Comparison of ENCODE assay signal across 8 cellular contexts in the genomic region with DNA sequence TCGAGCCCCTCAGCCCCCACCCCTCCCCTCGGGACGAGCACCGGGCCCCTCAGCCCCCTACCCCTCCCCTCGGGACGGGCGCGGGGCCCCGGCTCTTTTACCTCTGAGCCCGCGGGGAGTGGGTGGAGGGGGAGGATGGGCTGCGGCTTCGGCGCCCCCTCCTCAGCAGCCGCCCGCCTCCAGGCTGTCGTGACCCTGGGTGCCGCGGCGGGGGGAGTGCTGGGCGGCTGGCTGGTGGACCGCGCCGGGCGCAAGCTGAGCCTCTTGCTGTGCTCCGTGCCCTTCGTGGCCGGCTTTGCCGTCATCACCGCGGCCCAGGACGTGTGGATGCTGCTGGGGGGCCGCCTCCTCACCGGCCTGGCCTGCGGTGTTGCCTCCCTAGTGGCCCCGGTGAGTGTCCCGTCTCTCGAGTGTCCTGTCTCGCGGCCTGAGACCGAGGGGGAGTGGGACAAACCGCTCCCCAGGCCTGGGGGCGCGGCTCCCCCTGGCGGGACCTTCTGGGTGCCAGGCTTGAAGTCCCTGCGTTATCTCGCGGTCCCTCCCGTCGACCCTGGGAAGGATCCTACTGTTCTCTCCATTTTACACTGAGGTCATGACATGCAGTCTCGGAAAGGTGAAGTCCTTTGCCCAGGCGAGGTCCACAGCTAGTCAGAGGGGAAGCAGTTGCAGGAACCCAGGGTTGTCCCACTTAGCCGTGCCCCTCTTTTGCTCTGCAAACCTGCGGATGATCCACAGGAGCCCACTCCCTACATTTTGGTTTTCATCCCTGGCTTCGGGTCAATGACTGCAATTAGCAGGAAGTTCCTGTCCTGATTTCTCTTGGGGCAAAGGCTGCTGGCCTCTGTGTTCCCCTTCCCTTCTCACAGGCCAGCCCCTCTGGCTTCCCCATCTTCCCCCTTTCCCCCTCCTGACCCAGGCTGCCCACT. TPM values are rescaled to one million over a fixed set of nuclear protein-coding genes. Genes with fewer than 3 reads are reported as not detected.
DNase-seq lines count a peak whose midpoint lies in the region; ATAC-seq and TF ChIP-seq lines count a peak whose summit lies in the region.

No MANE protein-coding gene starts in this region.

- H3K4me1 ChIP-seq in ovary (ENCODE audit: insufficient read depth) = peaks cover 5% of the 10 kb centered on the region

- no peaks in the 10 kb centered on the region for H3K27me3 ChIP-seq in ovary

- 5 to 11% (median 10%) methylated on average over 21 to 55 of the region's 55 CpGs for WGBS in ovary, 3 donors

- H3K4me3 ChIP-seq in NB4 (ENCODE audit: low read depth, low read length) (no peak overlapping the region), ovary (peak overlapping the region; percentile 69)

- TF ChIP-seq POLR2A in NB4 (IDR thresholded peaks at IDR 0.05; ENCODE audit: extremely low read depth, insufficient read length) = no peak
- TF ChIP-seq POLR2A in ovary (IDR thresholded peaks at IDR 0.05) = no peak

- POLR2A ChIA-PET in GM10248 (lab: Yijun Ruan, JAX) = interaction anchor here (1.6 kb wide), 2 partner anchors 26 to 53 kb away, joined by 7 to 22 read pairs; a partner anchor contains a TSS

- H3K36me3 ChIP-seq in ovary = no peaks in the 10 kb centered on the region

- DNase-seq in GM10248 (ENCODE audit: extremely low spot score) = peak; percentile 60
- no peak for DNase-seq in NB4 (ENCODE audit: low read depth)
- DNase-seq in activated T-cell treated with anti-CD3 and anti-CD28 coated beads, Interleukin-2, amount 50 U/mL, for 48 hours = peak; percentile 65 to 68
- peak in 35 of 42 donors; percentile 14 to 66 (median 42) for DNase-seq in head of caudate nucleus
- peak; percentile 39 to 75 (median 57) for DNase-seq in ovary
- no peak for DNase-seq in DMS79 (lab: John Stamatoyannopoulos, UW)

- TF ChIP-seq CTCF in GM10248 (IDR thresholded peaks at IDR 0.05; ENCODE audit: control extremely low read depth, extremely low read depth, low read depth, missing control alignments) (peak; percentile 45), NB4 (IDR thresholded peaks at IDR 0.05; ENCODE audit: low read depth, low read length) (peak; percentile 9), ovary (IDR thresholded peaks at IDR 0.05) (peak in 1 of 3 donors; percentile 25)

- CTCF ChIA-PET in GM10248 (lab: Yijun Ruan, JAX) = interaction anchor here (0.6 to 2.2 kb wide), 8 partner anchors 8 to 183 kb away, joined by 3 to 12 read pairs (median 4); a partner anchor contains a TSS

- ATAC-seq in HG03442 (IDR thresholded peaks at IDR 0.05; ENCODE audit: unreplicated experiment) = no peak
- ATAC-seq in HG03354 (IDR thresholded peaks at IDR 0.05; ENCODE audit: poor library complexity, severe bottlenecking, unreplicated experiment) = no peak

- H3K27ac ChIP-seq in ovary = peak overlapping the region; percentile 57 to 79

- intact Hi-C loops in head of caudate nucleus (cut with DNase I) = loop anchor here (5.0 kb wide), 1 partner anchor 171 kb away; no protein-coding TSS in a partner anchor
- intact Hi-C loops in ovary (cut with DNase I) = loop anchor here in 1 of 4 donors (2.0 to 10.0 kb wide), 2 partner anchors 47 to 173 kb away; no protein-coding TSS in a partner anchor

- no peak for TF ChIP-seq EP300 in ovary (IDR thresholded peaks at IDR 0.05)

- no peaks in the 10 kb centered on the region for H3K9me3 ChIP-seq in ovary

RNA-seq across cellular contexts. Expression of a gene that starts 1.0 kb away (rescaled TPM):
- 10 to 100 TPM in 6 of 7 donors, 1 to 10 TPM in 1; 9.4 to 21.2 (median 17.9) TPM for total RNA-seq in ovary
- 10 to 100 TPM in 1 of 2 donors, 1 to 10 TPM in 1; 6.2 to 17.2 TPM for polyA plus RNA-seq in ovary

RNA-seq across cellular contexts. Expression of a gene that starts 26.2 kb away (rescaled TPM):
- 10 to 100 TPM in 5 of 7 donors, 1 to 10 TPM in 2; 6.8 to 12.3 (median 11.0) TPM for total RNA-seq in ovary
- polyA plus RNA-seq in ovary = 1 to 10 TPM; 3.9 to 8.1 TPM

RNA-seq across cellular contexts. Expression of a gene that starts 53.2 kb away (rescaled TPM):
- 1,000 to 10,000 TPM; 1,883 to 4,136 (median 2,145) TPM for total RNA-seq in ovary
- polyA plus RNA-seq in ovary = 1,000 to 10,000 TPM; 3,825 to 5,812 TPM

RNA-seq across cellular contexts. Expression of a gene that starts 53.3 kb away (rescaled TPM):
- total RNA-seq in ovary = 10 to 100 TPM; 14.2 to 28.5 (median 20.9) TPM
- 10 to 100 TPM in 1 of 2 donors, 1 to 10 TPM in 1; 9.0 to 11.9 TPM for polyA plus RNA-seq in ovary

Comparison
In these comparisons a context has a peak if more than half of its experiments do, and no peak if none do; other contexts are left out.
1. DNase-seq: peak in GM10248 (single experiment), activated T-cell treated with anti-CD3 and anti-CD28 coated beads, Interleukin-2, amount 50 U/mL, for 48 hours (2 of 2), head of caudate nucleus (35 of 42) and ovary (5 of 5); none in NB4 (single experiment) and DMS79 (single experiment).